Comparison of ENCODE assay signal across 8 cellular contexts in the genomic region with DNA sequence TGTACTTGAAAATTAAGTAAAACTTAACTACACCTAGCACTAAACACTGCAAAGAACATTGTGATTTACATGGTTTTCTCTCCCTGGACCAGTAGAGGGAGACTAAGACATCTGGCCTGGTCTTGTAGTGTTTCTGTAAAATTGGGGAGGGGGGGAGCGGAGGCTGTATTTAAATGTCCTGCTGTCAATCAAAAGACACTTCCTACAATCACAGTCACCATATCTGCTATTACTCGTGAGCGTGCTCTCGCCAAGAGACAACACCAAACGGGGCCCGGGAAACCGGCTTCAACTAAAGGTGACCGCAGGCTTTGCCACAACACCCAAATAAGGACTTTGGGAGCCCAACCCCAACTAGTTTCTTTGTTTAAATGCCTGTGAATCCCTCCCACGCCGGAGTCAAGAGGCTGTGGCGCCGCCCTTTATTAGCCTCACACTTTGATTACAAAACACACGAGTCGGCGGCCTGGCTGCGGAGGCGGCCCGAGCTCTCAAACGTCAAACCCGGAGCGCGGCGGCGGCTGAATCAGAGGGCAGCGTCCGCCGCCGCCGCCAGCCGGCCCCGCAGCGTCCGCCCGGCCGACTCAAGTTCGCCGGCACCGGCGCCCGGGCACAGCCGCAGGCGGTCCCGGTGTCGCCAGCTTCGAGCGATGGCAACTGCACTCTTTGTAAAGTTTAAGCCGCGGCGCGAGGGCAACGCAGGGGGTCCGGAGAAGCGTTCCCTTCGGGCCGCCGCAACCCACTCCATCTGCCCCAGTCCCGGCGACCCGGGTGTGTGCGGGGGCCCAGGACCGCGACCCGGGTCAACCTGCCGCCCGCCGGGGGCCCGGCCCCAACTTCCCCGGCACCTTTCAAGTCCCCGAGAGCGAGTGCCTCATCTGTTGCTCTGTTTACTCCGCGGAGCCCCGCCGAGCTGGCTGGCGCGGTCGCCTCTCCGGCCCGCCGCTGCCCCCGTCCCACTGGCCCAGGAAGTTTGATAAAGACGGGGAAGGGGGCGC. TPM values are rescaled to one million over a fixed set of nuclear protein-coding genes. Genes with fewer than 3 reads are reported as not detected.
A peak's percentile ranks its signal among the peaks of the same experiment; 100 is the strongest.
DNase-seq lines count a peak whose midpoint lies in the region; TF ChIP-seq lines count a peak whose summit lies in the region.

No MANE protein-coding gene starts in this region.

- peak overlapping the region; percentile 87 for H3K4me3 Mint-ChIP-seq in HFFc6
- peak overlapping the region; percentile 87 for H3K4me3 Mint-ChIP-seq in activated naive CD4-positive, alpha-beta T cell treated with anti-CD3 and anti-CD28 coated beads, Interleukin-2, amount 10 ng/mL, durations not matched to agents 7 days and 5 days

- peaks cover 9% of the 10 kb centered on the region for H3K36me3 ChIP-seq in neutrophil

- TF ChIP-seq CTCF in HFFc6 (IDR thresholded peaks at IDR 0.05) (peak; percentile 83), neutrophil (IDR thresholded peaks at IDR 0.05) (peak; percentile 87)

- peak overlapping the region; percentile 85 for H3K27ac Mint-ChIP-seq in HFFc6
- H3K27ac Mint-ChIP-seq in activated naive CD4-positive, alpha-beta T cell treated with anti-CD3 and anti-CD28 coated beads, Interleukin-2, amount 10 ng/mL, durations not matched to agents 7 days and 5 days, result peak overlapping the region; percentile 95

- in situ Hi-C loops in SK-MEL-5 (cut with HindIII; ENCODE audit: low pct_unique_long_range_greater_than_20kb, low sequenced_read_pairs), result no loop called here

- peaks cover 11% of the 10 kb centered on the region for H3K27me3 Mint-ChIP-seq in HFFc6 (ENCODE audit: insufficient read depth)
- H3K27me3 Mint-ChIP-seq in activated naive CD4-positive, alpha-beta T cell treated with anti-CD3 and anti-CD28 coated beads, Interleukin-2, amount 10 ng/mL, durations not matched to agents 7 days and 5 days, result peaks cover 25% of the 10 kb centered on the region

- peak; percentile 79 for DNase-seq in GM03348 (ENCODE audit: low spot score)
- peak; percentile 93 for DNase-seq in HFFc6
- peak; percentile 99 for DNase-seq in NAMALWA (ENCODE audit: low spot score)
- DNase-seq in SK-MEL-5 (ENCODE audit: low read depth, low spot score), result peak; percentile 97
- DNase-seq in activated naive CD4-positive, alpha-beta T cell treated with anti-CD3 and anti-CD28 coated beads, Interleukin-2, amount 10 ng/mL, durations not matched to agents 7 days and 5 days, result peak; percentile 96
- peak; percentile 89 for DNase-seq in germinal center (ENCODE audit: low spot score)
- peak; percentile 29 to 91 (median 73) for DNase-seq in substantia nigra (lab: John Stamatoyannopoulos, UW)

- peak overlapping the region; percentile 83 to 87 for H3K4me3 ChIP-seq in neutrophil (ENCODE audit: low read depth in 1 of 2, low read length in 1 of 2)

- CTCF ChIA-PET in activated naive CD4-positive, alpha-beta T cell treated with anti-CD3 and anti-CD28 coated beads, Interleukin-2, amount 10 ng/mL, durations not matched to agents 7 days and 5 days (lab: Charles Lee), result interaction anchor here (1.2 to 2.5 kb wide), 2 partner anchors 55 to 128 kb away, joined by 3 to 9 read pairs; no protein-coding TSS in a partner anchor

- H3K4me1 ChIP-seq in neutrophil (ENCODE audit: control insufficient read depth in 1 of 2, insufficient read depth in 1 of 2, low read depth in 1 of 2, low read length in 1 of 2), result peaks cover 41 to 65% of the 10 kb centered on the region in 2 experiments

- peaks cover 11% of the 10 kb centered on the region for H3K4me1 Mint-ChIP-seq in HFFc6 (ENCODE audit: low read depth)
- H3K4me1 Mint-ChIP-seq in activated naive CD4-positive, alpha-beta T cell treated with anti-CD3 and anti-CD28 coated beads, Interleukin-2, amount 10 ng/mL, durations not matched to agents 7 days and 5 days, result peaks cover 49% of the 10 kb centered on the region

- H3K27me3 ChIP-seq in neutrophil, result peaks cover 5% of the 10 kb centered on the region

- H3K36me3 Mint-ChIP-seq in HFFc6 (ENCODE audit: low read depth), result no peaks in the 10 kb centered on the region
- H3K36me3 Mint-ChIP-seq in activated naive CD4-positive, alpha-beta T cell treated with anti-CD3 and anti-CD28 coated beads, Interleukin-2, amount 10 ng/mL, durations not matched to agents 7 days and 5 days, result peaks cover 16% of the 10 kb centered on the region

- H3K9me3 Mint-ChIP-seq in HFFc6, result no peaks in the 10 kb centered on the region; the same call in 1 of the 2 replicates
- H3K9me3 Mint-ChIP-seq in activated naive CD4-positive, alpha-beta T cell treated with anti-CD3 and anti-CD28 coated beads, Interleukin-2, amount 10 ng/mL, durations not matched to agents 7 days and 5 days, result peaks cover 6% of the 10 kb centered on the region

- no peaks in the 10 kb centered on the region for H3K9me3 ChIP-seq in neutrophil

- peak overlapping the region; percentile 99 for H3K27ac ChIP-seq in neutrophil
- peak overlapping the region; percentile 88 for H3K27ac ChIP-seq in substantia nigra (ENCODE audit: low read depth, low read length, poor library complexity, severe bottlenecking)

RNA-seq across cellular contexts. Expression of a gene that starts 1.3 kb away (rescaled TPM):
- 1 to 10 TPM in 5 of 6 experiments, under 1 TPM in 1; 0.97 to 2.2 (median 1.2) TPM for total RNA-seq in HFFc6 (2021; fragmentation: NEBNext Ultra II Directional; extraction: Animal tissue kit (Norgen Biotek cat#: 25700))
- 5.3 and 9.0 TPM in 2 replicates for total RNA-seq in SK-MEL-5 (2014; rRNA removed; shearing (Covaris generic))
- polyA plus RNA-seq in SK-MEL-5 (2015; cell fraction: cytosol; rRNA removed), result 3.6 and 5.3 TPM in 2 replicates
- 11.1 and 15.4 TPM in 2 replicates for polyA plus RNA-seq in SK-MEL-5 (2015; cell fraction: nucleus; rRNA removed)

Comparison
In these comparisons a context has a peak if more than half of its experiments do, and no peak if none do; other contexts are left out.
1. Peak in every context shown above with its lines: DNase-seq, H3K4me3 ChIP-seq and H3K27ac ChIP-seq.